ENCODE assay signal across 9 cellular contexts in the genomic region with DNA sequence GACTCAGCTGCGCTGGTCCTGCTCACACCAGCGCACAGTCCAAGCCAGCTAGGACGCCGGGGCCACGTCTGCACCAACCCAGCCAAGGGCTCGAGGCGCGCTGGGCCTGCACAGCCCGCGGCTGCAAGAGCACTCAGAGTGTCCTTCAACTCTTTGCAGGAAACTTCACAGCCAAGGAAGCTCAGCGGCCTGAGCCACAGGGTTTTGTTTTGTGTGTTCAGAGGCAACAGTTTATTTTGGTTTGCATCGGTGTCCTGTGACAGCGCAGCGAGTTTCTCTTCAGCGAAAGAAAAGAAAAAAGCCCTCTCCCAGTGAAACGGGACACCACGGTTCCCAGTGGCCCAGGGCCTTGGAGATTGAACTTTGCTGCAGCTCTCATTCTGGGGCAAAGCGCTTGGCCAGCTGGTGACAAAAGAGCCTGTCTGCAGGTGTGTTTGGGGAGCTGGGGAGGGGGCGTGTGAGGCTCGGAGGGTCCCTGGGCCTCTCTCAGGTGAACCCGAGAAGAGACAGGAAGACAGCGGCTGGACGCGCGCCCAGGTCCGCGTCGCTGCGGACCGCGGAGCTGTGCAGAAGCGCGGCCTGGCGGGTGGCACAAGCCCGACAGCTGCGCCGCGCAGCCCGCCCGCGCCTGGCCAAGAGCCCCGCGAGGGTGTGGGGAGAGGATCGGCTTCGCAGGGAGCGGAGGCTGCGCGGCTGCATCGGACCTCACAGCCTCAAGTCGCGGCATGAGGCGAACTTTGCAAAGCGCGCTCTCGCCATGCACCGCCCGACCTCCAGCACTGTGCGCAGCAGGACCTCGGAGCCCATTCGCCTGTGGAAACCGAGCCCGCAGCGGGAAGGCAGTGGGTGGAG. TPM values are rescaled to one million over a fixed set of nuclear protein-coding genes. Genes with fewer than 3 reads are reported as not detected.
DNase-seq lines count a peak whose midpoint lies in the region; ATAC-seq and TF ChIP-seq lines count a peak whose summit lies in the region.
"Had no signal": no experiment of that assay in that cellular context is flagged by ENCODE, and none has a peak within 500 bp of the region (broad histone marks: within the 10 kb centered on the region; RNA-seq: fewer than 3 reads in every experiment).

No MANE protein-coding gene starts in this region.

- CTCF ChIA-PET in BJ (lab: Yijun Ruan, JAX): interaction anchor here (0.6 to 2.4 kb wide), 14 partner anchors 9 to 714 kb away, joined by 3 to 9 read pairs (median 4); no protein-coding TSS in a partner anchor

- no peak overlapping the region for H3K4me3 Mint-ChIP-seq in endothelial cell (ENCODE audit: unreplicated experiment)

- intact Hi-C loops in Right ventricle myocardium superior (cut with DNase I): loop anchor here (5.0 kb wide), 1 partner anchor 72 kb away; no protein-coding TSS in a partner anchor

- ATAC-seq in RWPE2 (ENCODE audit: low read depth) (peak; percentile 35; the same call in 2 of the 3 replicates), Right ventricle myocardium superior (ENCODE audit: poor library complexity) (peak; percentile 68)
- ATAC-seq: naive thymus-derived CD8-positive, alpha-beta T cell had no signal

- no peak for DNase-seq in BJ (ENCODE audit: low read depth)
- DNase-seq in RWPE2 (ENCODE audit: low spot score): peak; percentile 37
- DNase-seq in Right ventricle myocardium superior: peak; percentile 64
- DNase-seq in NCI-H146 treated with DMSO at 0.1 percent for 48 hours (lab: John Stamatoyannopoulos, UW; ENCODE audit: unreplicated experiment): no peak
- no peak for DNase-seq in HK-2 (ENCODE audit: unreplicated experiment)
- DNase-seq in GM10266 (ENCODE audit: extremely low spot score): no peak
- no peak for DNase-seq in endothelial cell (ENCODE audit: low spot score)
- DNase-seq: naive thymus-derived CD8-positive, alpha-beta T cell had no signal

- POLR2A ChIA-PET in BJ (lab: Charles Lee): no interaction called here

- TF ChIP-seq CTCF in BJ (IDR thresholded peaks at IDR 0.05; ENCODE audit: insufficient read depth, low read depth, low read length) (no peak), RWPE2 (IDR thresholded peaks at IDR 0.05; ENCODE audit: poor library complexity, severe bottlenecking) (no peak), parathyroid adenoma (IDR thresholded peaks at IDR 0.05) (peak; percentile 16), GM10266 (IDR thresholded peaks at IDR 0.05; ENCODE audit: control insufficient read depth, insufficient read depth, low read depth, missing control alignments) (no peak), endothelial cell (IDR thresholded peaks at IDR 0.05; ENCODE audit: unreplicated experiment) (no peak)

- H2AFZ ChIP-seq in parathyroid adenoma: peak overlapping the region; percentile 81

- H3K27ac ChIP-seq in RWPE2 (ENCODE audit: poor library complexity, severe bottlenecking) (no peak overlapping the region), parathyroid adenoma (peak overlapping the region; percentile 87)

- H3K4me2 ChIP-seq in parathyroid adenoma (ENCODE audit: low read length): peak overlapping the region; percentile 83

- no peak overlapping the region for H3K27ac Mint-ChIP-seq in endothelial cell (ENCODE audit: unreplicated experiment)
- H3K27ac Mint-ChIP-seq: naive thymus-derived CD8-positive, alpha-beta T cell had no signal

- no peaks in the 10 kb centered on the region for H3K9me3 Mint-ChIP-seq in endothelial cell (ENCODE audit: unreplicated experiment)
- H3K9me3 Mint-ChIP-seq: naive thymus-derived CD8-positive, alpha-beta T cell had no signal

- H3K4me1 Mint-ChIP-seq in endothelial cell (ENCODE audit: unreplicated experiment): peaks cover 15% of the 10 kb centered on the region

- H3K4me3 ChIP-seq in BJ (ENCODE audit: low read depth, low read length) (peak overlapping the region; percentile 75), RWPE2 (ENCODE audit: severe bottlenecking) (peak overlapping the region; percentile 17), parathyroid adenoma (ENCODE audit: low read depth, low read length) (peak overlapping the region; percentile 89)

- H3K27me3 ChIP-seq in BJ (ENCODE audit: control insufficient read depth, insufficient read depth, low read length): no peaks in the 10 kb centered on the region
- H3K27me3 ChIP-seq in RWPE2 (ENCODE audit: insufficient read depth, poor library complexity, severe bottlenecking): peaks cover 22% of the 10 kb centered on the region
- H3K27me3 ChIP-seq in parathyroid adenoma (ENCODE audit: control insufficient read depth, insufficient read depth, low read length): no peaks in the 10 kb centered on the region

- peaks cover 18% of the 10 kb centered on the region for H3K27me3 Mint-ChIP-seq in endothelial cell (ENCODE audit: unreplicated experiment)

- H3K4me1 ChIP-seq in RWPE2 (ENCODE audit: insufficient read depth, poor library complexity, severe bottlenecking) (no peaks in the 10 kb centered on the region), parathyroid adenoma (peaks cover 9% of the 10 kb centered on the region)

- peak overlapping the region; percentile 87 for H3K9ac ChIP-seq in parathyroid adenoma

- H3K9me3 ChIP-seq in RWPE2 (ENCODE audit: severe bottlenecking) (no peaks in the 10 kb centered on the region), parathyroid adenoma (ENCODE audit: control insufficient read depth, low read length) (no peaks in the 10 kb centered on the region)

- H3K36me3 ChIP-seq in BJ (ENCODE audit: control insufficient read depth, insufficient read depth, low read length): peaks cover 6% of the 10 kb centered on the region
- no peaks in the 10 kb centered on the region for H3K36me3 ChIP-seq in RWPE2 (ENCODE audit: low read depth)
- H3K36me3 ChIP-seq in parathyroid adenoma (ENCODE audit: control insufficient read depth, insufficient read depth, low read length): no peaks in the 10 kb centered on the region

- peaks cover 52% of the 10 kb centered on the region for H3K79me2 ChIP-seq in parathyroid adenoma

- no peaks in the 10 kb centered on the region for H3K36me3 Mint-ChIP-seq in endothelial cell (ENCODE audit: low read depth, unreplicated experiment)
- H3K36me3 Mint-ChIP-seq: naive thymus-derived CD8-positive, alpha-beta T cell had no signal

RNA-seq across cellular contexts. Expression of a gene that starts 0.9 kb away (rescaled TPM):
- polyA plus RNA-seq in BJ (2011; rRNA removed): 201 and 217 TPM in 2 replicates
- polyA minus RNA-seq in BJ (2011; rRNA and poly(A)+ RNA removed): 103 and 113 TPM in 2 replicates
- 117 TPM for total RNA-seq in Right ventricle myocardium superior
- 0.97 TPM for total RNA-seq in endothelial cell (ENCODE audit: unreplicated experiment)
- total RNA-seq: naive thymus-derived CD8-positive, alpha-beta T cell had no signal
- polyA plus RNA-seq: naive thymus-derived CD8-positive, alpha-beta T cell had no signal

Comparison
In these comparisons a context has a peak if more than half of its experiments do, and no peak if none do; other contexts are left out.
1. DNase-seq: peak in RWPE2 (single experiment) and Right ventricle myocardium superior (single experiment); none in BJ (single experiment), NCI-H146 treated with DMSO at 0.1 percent for 48 hours (single experiment), HK-2 (single experiment), GM10266 (single experiment) and endothelial cell (single experiment).
2. H3K4me3 ChIP-seq: peak in every context shown above with its lines; median percentile 89 in parathyroid adenoma; 75 in BJ; 17 in RWPE2.
3. RNA of a gene that starts 0.9 kb away (total RNA-seq): 117 TPM in Right ventricle myocardium superior (single experiment); 0.97 TPM in endothelial cell (single experiment); every median in the first group is over 10 times any median in the second.